ENCODE assay signal across 27 cellular contexts in the genomic region with DNA sequence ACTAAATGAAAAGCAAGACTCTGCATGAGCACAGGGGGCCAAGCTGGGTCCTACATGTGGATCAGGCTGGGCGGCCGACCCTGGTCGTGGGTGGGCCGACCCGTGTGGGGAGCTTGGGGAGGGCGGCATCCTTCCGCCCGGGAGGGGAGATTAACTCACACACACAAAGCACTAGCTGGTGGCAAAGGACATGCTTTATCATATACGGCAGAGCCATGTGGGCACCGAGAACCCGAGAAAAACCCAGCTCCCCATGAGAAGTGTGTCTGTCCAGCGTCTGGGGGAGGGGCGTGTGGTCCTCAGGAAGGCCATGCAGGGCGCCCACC.
"Had no signal": no experiment of that assay in that cellular context is flagged by ENCODE, and none has a peak within 500 bp of the region (broad histone marks: within the 10 kb centered on the region; RNA-seq: fewer than 3 reads in every experiment).

No MANE protein-coding gene starts in this region.

- H3K36me3 ChIP-seq: breast epithelium, MG63 had no signal

- H3K9me3 ChIP-seq: breast epithelium, MG63 had no signal

- DNase-seq: activated CD4-positive, alpha-beta T cell treated with anti-CD3 and anti-CD28 coated beads for 1 hour; activated CD4-positive, alpha-beta T cell treated with anti-CD3 and anti-CD28 coated beads, Interleukin-2, amount 10 ng/mL, durations not matched to agents 24 days and 14 days; activated CD4-positive, alpha-beta T cell treated with anti-CD3 and anti-CD28 coated beads, Interleukin-2, amount 50 U/mL, for 48 hours; activated CD8-positive, alpha-beta memory T cell treated with anti-CD3 and anti-CD28 coated beads for 24 hours; activated gamma-delta T cell treated with Interleukin-2 at 50 U/mL for 16 hours; activated naive CD4-positive, alpha-beta T cell treated with anti-CD3 and anti-CD28 coated beads, Interleukin-2, amount 50 U/mL, for 16 hours; activated T-cell treated with anti-CD3 and anti-CD28 coated beads for 4 hours; activated T-cell treated with anti-CD3 and anti-CD28 coated beads, Interleukin-2, amount 50 U/mL, for 48 hours; aorta; MG63; MV-4-11; NCI-H1092 treated with DMSO at 0.1 percent for 48 hours; NCI-H1417 treated with DMSO at 0.1 percent for 48 hours; NCI-H1694 treated with DMSO at 0.1 percent for 48 hours; NCI-H2029 treated with DMSO at 0.1 percent for 48 hours; NCI-H345; NCI-H510A; NCI-H69; NK-92 treated with Interleukin-12 subunit alpha and Interleukin-12 subunit beta, amount 100 ng/mL, for 24 hours; OCI-M1; RPMI8226 had no signal

- ATAC-seq: activated T-helper 17 cell treated with anti-CD3 and anti-CD28 coated beads, Interleukin-2, amount 50 U/mL, for 72 hours; Panc1; Right ventricle myocardium inferior had no signal

- H3K9me3 Mint-ChIP-seq: activated CD4-positive, alpha-beta T cell treated with anti-CD3 and anti-CD28 coated beads, Interleukin-2, amount 10 ng/mL, durations not matched to agents 24 days and 14 days; activated T-helper 17 cell treated with anti-CD3 and anti-CD28 coated beads, Interleukin-2, amount 50 U/mL, for 72 hours; T-helper 2 cell treated with Interferon-gamma antibody and Interleukin-4, amounts not matched to agents 5 μg/mL and 100 μg/mL, for 36 hours had no signal

- H3K4me3 ChIP-seq: breast epithelium, MG63, SK-N-MC had no signal

- H3K4me1 Mint-ChIP-seq: activated CD4-positive, alpha-beta T cell treated with anti-CD3 and anti-CD28 coated beads, Interleukin-2, amount 10 ng/mL, durations not matched to agents 24 days and 14 days; activated T-helper 17 cell treated with anti-CD3 and anti-CD28 coated beads, Interleukin-2, amount 50 U/mL, for 72 hours had no signal

- H3K4me1 ChIP-seq: breast epithelium had no signal

- H3K4me3 Mint-ChIP-seq: activated CD4-positive, alpha-beta T cell treated with anti-CD3 and anti-CD28 coated beads, Interleukin-2, amount 10 ng/mL, durations not matched to agents 24 days and 14 days; activated T-helper 17 cell treated with anti-CD3 and anti-CD28 coated beads, Interleukin-2, amount 50 U/mL, for 72 hours; T-helper 2 cell treated with Interferon-gamma antibody and Interleukin-4, amounts not matched to agents 5 μg/mL and 100 μg/mL, for 36 hours had no signal

- H3K27ac ChIP-seq: breast epithelium, SK-N-MC had no signal

- H3K27ac Mint-ChIP-seq: activated CD4-positive, alpha-beta T cell treated with anti-CD3 and anti-CD28 coated beads, Interleukin-2, amount 10 ng/mL, durations not matched to agents 24 days and 14 days; activated T-helper 17 cell treated with anti-CD3 and anti-CD28 coated beads, Interleukin-2, amount 50 U/mL, for 72 hours; T-helper 2 cell treated with Interferon-gamma antibody and Interleukin-4, amounts not matched to agents 5 μg/mL and 100 μg/mL, for 36 hours had no signal

- H3K27me3 Mint-ChIP-seq: activated CD4-positive, alpha-beta T cell treated with anti-CD3 and anti-CD28 coated beads, Interleukin-2, amount 10 ng/mL, durations not matched to agents 24 days and 14 days; activated T-helper 17 cell treated with anti-CD3 and anti-CD28 coated beads, Interleukin-2, amount 50 U/mL, for 72 hours had no signal
